8 cellular contexts compared by ENCODE assay signal in the genomic region with DNA sequence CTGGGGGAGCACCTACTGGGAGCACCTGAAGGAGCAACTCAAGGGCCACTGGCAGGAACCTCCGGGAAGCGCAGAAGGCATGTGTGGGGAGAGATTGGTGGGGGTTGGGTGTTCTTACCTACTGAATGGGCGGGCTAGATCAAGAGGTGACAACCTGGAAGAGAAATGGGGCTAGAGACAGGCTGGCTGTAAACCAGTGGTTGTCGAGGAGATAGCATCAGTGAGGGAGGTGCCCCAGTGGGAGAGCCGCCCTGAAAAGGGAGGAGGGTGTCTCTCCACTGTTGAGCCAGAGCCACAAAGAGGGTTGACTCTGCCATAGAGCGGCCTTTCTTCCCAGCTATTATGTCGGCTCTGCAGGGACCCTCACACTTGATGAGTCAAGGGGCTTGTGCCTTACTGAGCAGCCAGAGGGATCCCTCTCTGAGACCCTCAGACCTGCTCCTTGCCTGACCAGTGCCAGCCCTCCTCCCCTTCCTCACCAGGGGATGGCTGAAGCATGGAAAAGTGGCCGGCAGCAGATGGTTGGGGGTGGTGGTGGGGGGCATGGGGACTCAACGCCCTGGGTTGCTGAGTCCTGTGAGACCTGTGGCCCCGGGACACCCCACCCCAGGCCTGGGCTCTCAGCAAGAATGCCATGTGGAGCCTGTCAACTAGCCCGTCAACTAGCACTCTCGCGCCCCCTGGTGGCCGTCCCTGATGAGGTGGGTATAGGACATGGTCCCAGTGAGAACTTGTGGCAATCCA. TPM values are rescaled to one million over a fixed set of nuclear protein-coding genes. Genes with fewer than 3 reads are reported as not detected.
DNase-seq lines count a peak whose midpoint lies in the region; ATAC-seq and TF ChIP-seq lines count a peak whose summit lies in the region.

No MANE protein-coding gene starts in this region.

- no peaks in the 10 kb centered on the region for H3K4me1 Mint-ChIP-seq in WTC11
- no peaks in the 10 kb centered on the region for H3K4me1 Mint-ChIP-seq in MCF 10A (ENCODE audit: insufficient read depth, unreplicated experiment)

- peak; percentile 68 for ATAC-seq in HG02981 (IDR thresholded peaks at IDR 0.05; ENCODE audit: unreplicated experiment)
- ATAC-seq in WTC11 = peak; percentile 97
- ATAC-seq in GM19463 (IDR thresholded peaks at IDR 0.05; ENCODE audit: unreplicated experiment) = no peak

- H3K4me3 Mint-ChIP-seq in WTC11 (no peak overlapping the region), MCF 10A (ENCODE audit: unreplicated experiment) (no peak overlapping the region)

- DNase-seq in NCI-H2171 treated with DMSO at 0.1 percent for 48 hours (lab: John Stamatoyannopoulos, UW) = peak; percentile 29
- DNase-seq in WTC11 (ENCODE audit: low spot score) = peak; percentile 90
- DNase-seq in MCF 10A (ENCODE audit: unreplicated experiment) = peak; percentile 81
- peak; percentile 85 for DNase-seq in inferior parietal cortex (ENCODE audit: extremely low spot score)
- peak; percentile 99 for DNase-seq in stimulated activated CD4-positive, alpha-beta T cell treated with anti-CD3 and anti-CD28 coated beads, Interleukin-15, amount 100 ng/mL, for 24 hours

- intact Hi-C loops in MCF 10A (cut with micrococcal nuclease) = loop anchor here (1.0 to 5.0 kb wide), 3 partner anchors 64 to 333 kb away; no protein-coding TSS in a partner anchor

- no TSS peak for BruUV-seq in MCF 10A (replicated peaks; lab: Mats Ljungman, UMichigan)

- CTCF ChIA-PET in WTC11 (lab: Charles Lee) = interaction anchor here (0.6 to 1.3 kb wide), 2 partner anchors 9 to 65 kb away, joined by 3 to 6 read pairs; no protein-coding TSS in a partner anchor
- CTCF ChIA-PET in MCF 10A (lab: Yijun Ruan, JAX) = interaction anchor here (0.5 to 1.7 kb wide), 19 partner anchors 11 to 216 kb away, joined by 3 to 12 read pairs (median 3); no protein-coding TSS in a partner anchor

- TF ChIP-seq CTCF in GM12875 (IDR thresholded peaks at IDR 0.05; ENCODE audit: borderline replicate concordance, insufficient read depth, low read depth, low read length) = peak; percentile 85
- TF ChIP-seq CTCF in WTC11 (IDR thresholded peaks at IDR 0.05) = peak; percentile 91
- peak; percentile 82 for TF ChIP-seq CTCF in MCF 10A (IDR thresholded peaks at IDR 0.05; ENCODE audit: unreplicated experiment)

- peaks cover 8% of the 10 kb centered on the region; the same call in 1 of the 2 replicates for H3K27me3 Mint-ChIP-seq in WTC11 (ENCODE audit: low read depth)
- no peaks in the 10 kb centered on the region for H3K27me3 Mint-ChIP-seq in MCF 10A (ENCODE audit: insufficient read depth, unreplicated experiment)

- H3K4me3 ChIP-seq in GM12875 (ENCODE audit: low read depth, low read length) = no peak overlapping the region

- H3K27ac Mint-ChIP-seq in WTC11 (no peak overlapping the region), MCF 10A (ENCODE audit: low read depth, unreplicated experiment) (no peak overlapping the region)

- H3K9me3 Mint-ChIP-seq in WTC11 (peaks cover 18% of the 10 kb centered on the region), MCF 10A (ENCODE audit: unreplicated experiment) (no peaks in the 10 kb centered on the region)

- POLR2A ChIA-PET in WTC11 (lab: Charles Lee) = no interaction called here
- POLR2A ChIA-PET in MCF 10A (lab: Yijun Ruan, JAX) = no interaction called here

- H3K36me3 Mint-ChIP-seq in WTC11 (no peaks in the 10 kb centered on the region), MCF 10A (ENCODE audit: insufficient read depth, unreplicated experiment) (no peaks in the 10 kb centered on the region)

TF ChIP-seq in WTC11, 78 proteins besides CTCF, POLR2A, EP300 and RAD21 (continues in another document):
- TF ChIP-seq MAX (CRISPR knock-in tag; IDR thresholded peaks at IDR 0.05) (no peak), IRF2 (CRISPR knock-in tag; IDR thresholded peaks at IDR 0.05; ENCODE audit: borderline replicate concordance, low read depth) (no peak), PRRX2 (CRISPR knock-in tag; IDR thresholded peaks at IDR 0.05) (no peak), MXD4 (CRISPR knock-in tag; IDR thresholded peaks at IDR 0.05; ENCODE audit: borderline replicate concordance) (no peak), NR1H2 (CRISPR knock-in tag; IDR thresholded peaks at IDR 0.05) (no peak), JAZF1 (CRISPR knock-in tag; IDR thresholded peaks at IDR 0.05) (no peak), NFE2L1 (CRISPR knock-in tag; IDR thresholded peaks at IDR 0.05) (no peak), FOXJ3 (CRISPR knock-in tag; IDR thresholded peaks at IDR 0.05; ENCODE audit: borderline replicate concordance) (no peak), USF1 (CRISPR knock-in tag; IDR thresholded peaks at IDR 0.05) (no peak), NFATC4 (CRISPR knock-in tag; IDR thresholded peaks at IDR 0.05) (no peak), CREB1 (CRISPR knock-in tag; IDR thresholded peaks at IDR 0.05) (no peak), RELA (CRISPR knock-in tag; IDR thresholded peaks at IDR 0.05; ENCODE audit: borderline replicate concordance) (no peak), ETV6 (CRISPR knock-in tag; IDR thresholded peaks at IDR 0.05) (no peak), ZNF423 (CRISPR knock-in tag; IDR thresholded peaks at IDR 0.05) (no peak), IRF1 (CRISPR knock-in tag; IDR thresholded peaks at IDR 0.05) (no peak), JUN (CRISPR knock-in tag; IDR thresholded peaks at IDR 0.05) (no peak)
- TF ChIP-seq, protein P1, sequence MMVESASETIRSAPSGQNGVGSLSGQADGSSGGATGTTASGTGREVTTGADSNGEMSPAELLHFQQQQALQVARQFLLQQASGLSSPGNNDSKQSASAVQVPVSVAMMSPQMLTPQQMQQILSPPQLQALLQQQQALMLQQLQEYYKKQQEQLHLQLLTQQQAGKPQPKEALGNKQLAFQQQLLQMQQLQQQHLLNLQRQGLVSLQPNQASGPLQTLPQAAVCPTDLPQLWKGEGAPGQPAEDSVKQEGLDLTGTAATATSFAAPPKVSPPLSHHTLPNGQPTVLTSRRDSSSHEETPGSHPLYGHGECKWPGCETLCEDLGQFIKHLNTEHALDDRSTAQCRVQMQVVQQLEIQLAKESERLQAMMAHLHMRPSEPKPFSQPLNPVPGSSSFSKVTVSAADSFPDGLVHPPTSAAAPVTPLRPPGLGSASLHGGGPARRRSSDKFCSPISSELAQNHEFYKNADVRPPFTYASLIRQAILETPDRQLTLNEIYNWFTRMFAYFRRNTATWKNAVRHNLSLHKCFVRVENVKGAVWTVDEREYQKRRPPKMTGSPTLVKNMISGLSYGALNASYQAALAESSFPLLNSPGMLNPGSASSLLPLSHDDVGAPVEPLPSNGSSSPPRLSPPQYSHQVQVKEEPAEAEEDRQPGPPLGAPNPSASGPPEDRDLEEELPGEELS (CRISPR knock-in tag; IDR thresholded peaks at IDR 0.05) = no peak
- TF ChIP-seq, protein P2, sequence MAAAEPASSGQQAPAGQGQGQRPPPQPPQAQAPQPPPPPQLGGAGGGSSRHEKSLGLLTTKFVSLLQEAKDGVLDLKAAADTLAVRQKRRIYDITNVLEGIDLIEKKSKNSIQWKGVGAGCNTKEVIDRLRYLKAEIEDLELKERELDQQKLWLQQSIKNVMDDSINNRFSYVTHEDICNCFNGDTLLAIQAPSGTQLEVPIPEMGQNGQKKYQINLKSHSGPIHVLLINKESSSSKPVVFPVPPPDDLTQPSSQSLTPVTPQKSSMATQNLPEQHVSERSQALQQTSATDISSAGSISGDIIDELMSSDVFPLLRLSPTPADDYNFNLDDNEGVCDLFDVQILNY (CRISPR knock-in tag; IDR thresholded peaks at IDR 0.05) = no peak
- TF ChIP-seq, protein P3, sequence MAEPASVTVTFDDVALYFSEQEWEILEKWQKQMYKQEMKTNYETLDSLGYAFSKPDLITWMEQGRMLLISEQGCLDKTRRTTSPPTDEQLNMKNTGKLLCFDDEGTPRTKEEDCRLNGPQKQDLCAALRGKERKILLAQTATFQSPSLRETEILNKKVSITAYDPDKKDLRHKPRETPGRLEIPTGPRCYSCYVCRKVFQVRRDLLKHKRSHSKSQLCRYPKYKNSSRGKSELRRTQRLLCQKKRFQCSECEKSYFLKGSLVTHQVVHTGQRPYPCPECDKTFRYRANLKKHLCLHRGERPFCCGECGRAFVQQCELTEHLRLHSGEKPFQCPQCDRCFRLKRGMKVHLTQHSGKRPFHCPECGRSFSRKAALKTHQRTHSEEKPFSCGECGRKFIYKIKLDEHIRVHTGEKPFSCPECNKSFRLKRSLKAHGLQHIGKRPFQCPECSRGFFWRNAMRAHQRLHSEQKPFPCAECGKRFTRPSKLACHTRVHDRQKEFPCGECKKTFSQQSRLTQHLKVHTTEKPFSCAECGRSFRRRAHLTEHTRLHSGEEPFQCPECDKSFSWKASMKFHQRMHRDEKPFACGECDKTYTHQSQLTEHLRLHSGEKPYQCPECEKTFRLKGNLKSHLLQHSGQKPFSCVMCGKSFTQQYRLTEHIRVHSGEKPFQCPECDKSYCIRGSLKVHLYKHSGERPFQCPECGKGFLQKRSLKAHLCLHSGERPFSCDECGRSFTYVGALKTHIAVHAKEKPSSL (CRISPR knock-in tag; conservative IDR thresholded peaks at IDR 0.05) = no peak

RNA-seq across cellular contexts. Expression of gene PURB, which starts 36.4 kb away (rescaled TPM):
- total RNA-seq in WTC11 (2021) (22.0 to 22.5 TPM (median 22.1 TPM) in 3 replicates), MCF 10A (2022) (21.3 and 27.9 TPM in 2 replicates)

RNA-seq across cellular contexts. Expression of gene MYO1G, which starts 57.0 kb away (rescaled TPM):
- total RNA-seq in WTC11 (2021) (0.41 to 0.48 TPM (median 0.46 TPM) in 3 replicates), MCF 10A (2022) (0.14 and 0.15 TPM in 2 replicates)

Comparison
In these comparisons a context has a peak if more than half of its experiments do, and no peak if none do; other contexts are left out.
1. DNase-seq: peak in every context shown above with its lines; median percentile 99 in stimulated activated CD4-positive, alpha-beta T cell treated with anti-CD3 and anti-CD28 coated beads, Interleukin-15, amount 100 ng/mL, for 24 hours; 90 in WTC11; 85 in inferior parietal cortex; 81 in MCF 10A; 29 in NCI-H2171 treated with DMSO at 0.1 percent for 48 hours.